11 cellular contexts compared by ENCODE assay signal in genomic region chr10:100506596-100507356, GRCh38. TPM values are rescaled to one million over a fixed set of nuclear protein-coding genes. Genes with fewer than 3 reads are reported as not detected.
DNase-seq lines count a peak whose midpoint lies in the region; ATAC-seq, FAIRE-seq and TF ChIP-seq lines count a peak whose summit lies in the region.
"Had no signal": no experiment of that assay in that cellular context is flagged by ENCODE, and none has a peak within 500 bp of the region (broad histone marks: within the 10 kb centered on the region; RNA-seq: fewer than 3 reads in every experiment).

No MANE protein-coding gene starts in this region.

- H3K9me3 ChIP-seq in DND-41 (ENCODE audit: insufficient read depth, low read length, severe bottlenecking): no peaks in the 10 kb centered on the region
- H3K9me3 ChIP-seq in RWPE2 (ENCODE audit: severe bottlenecking): no peaks in the 10 kb centered on the region
- no peaks in the 10 kb centered on the region for H3K9me3 ChIP-seq in psoas muscle

- DNase-seq in A172 (ENCODE audit: low spot score) (peak; percentile 80), DND-41 (no peak), RWPE2 (ENCODE audit: low spot score) (no peak), bronchial epithelial cell (ENCODE audit: low read depth) (peak; percentile 85), OCI-M1 (lab: John Stamatoyannopoulos, UW) (no peak), NCI-H526 (lab: John Stamatoyannopoulos, UW) (no peak), psoas muscle (no peak), glutamatergic neuron (no peak)
- DNase-seq: NCI-H1436 had no signal

- H3K4me1 ChIP-seq in DND-41 (ENCODE audit: insufficient read depth, low read length): peaks cover 67% of the 10 kb centered on the region
- no peaks in the 10 kb centered on the region for H3K4me1 ChIP-seq in RWPE2 (ENCODE audit: insufficient read depth, poor library complexity, severe bottlenecking)
- H3K4me1 ChIP-seq in psoas muscle: no peaks in the 10 kb centered on the region

- no peak overlapping the region for H2AFZ ChIP-seq in DND-41 (ENCODE audit: low read depth, low read length)

- peak overlapping the region; percentile 92 for H3K27ac ChIP-seq in DND-41 (ENCODE audit: low read length)
- no peak overlapping the region for H3K27ac ChIP-seq in RWPE2 (ENCODE audit: poor library complexity, severe bottlenecking)
- H3K27ac ChIP-seq in psoas muscle: no peak overlapping the region

- peak overlapping the region; percentile 57 for H3K4me2 ChIP-seq in DND-41 (ENCODE audit: insufficient read depth, low read length)

- H3K36me3 ChIP-seq in DND-41 (ENCODE audit: insufficient read depth, low read length) (peaks cover 44% of the 10 kb centered on the region), RWPE2 (ENCODE audit: low read depth) (no peaks in the 10 kb centered on the region), bronchial epithelial cell (ENCODE audit: control insufficient read depth, insufficient read depth, low read length) (peaks cover 1% of the 10 kb centered on the region), psoas muscle (ENCODE audit: insufficient read depth in 1 of 2, low read depth in 1 of 2) (peaks cover 13 to 62% of the 10 kb centered on the region in 2 donors)

- H3K4me3 ChIP-seq in DND-41 (ENCODE audit: low read depth in 1 of 2, low read length in 2 of 2): peak overlapping the region in 1 of 2 experiments; percentile 46; a peak in 2 of 4 replicates
- no peak overlapping the region for H3K4me3 ChIP-seq in RWPE2 (ENCODE audit: severe bottlenecking)
- no peak overlapping the region for H3K4me3 ChIP-seq in bronchial epithelial cell (ENCODE audit: low read depth, low read length)
- no peak overlapping the region for H3K4me3 ChIP-seq in psoas muscle

- no peak overlapping the region for H3K27ac Mint-ChIP-seq in glutamatergic neuron (ENCODE audit: unreplicated experiment)

- H3K4me1 Mint-ChIP-seq in glutamatergic neuron (ENCODE audit: low read depth, unreplicated experiment): peaks cover 5% of the 10 kb centered on the region

- no peaks in the 10 kb centered on the region for H4K20me1 ChIP-seq in DND-41 (ENCODE audit: insufficient read depth, low read length)

- ATAC-seq in DND-41 (ENCODE audit: insufficient read depth, low read depth) (no peak), RWPE2 (ENCODE audit: low read depth) (peak; percentile 87), psoas muscle (no peak)

- no peaks in the 10 kb centered on the region for H3K9me3 Mint-ChIP-seq in glutamatergic neuron (ENCODE audit: unreplicated experiment)

- intact Hi-C loops in psoas muscle (cut with DNase I): no loop called here

- H3K79me2 ChIP-seq in DND-41 (ENCODE audit: insufficient read depth, low read length): peaks cover 13% of the 10 kb centered on the region

- H3K27me3 ChIP-seq in DND-41 (ENCODE audit: insufficient read depth, low read length, poor library complexity) (no peaks in the 10 kb centered on the region), RWPE2 (ENCODE audit: insufficient read depth, poor library complexity, severe bottlenecking) (no peaks in the 10 kb centered on the region), bronchial epithelial cell (ENCODE audit: control insufficient read depth, insufficient read depth, low read length) (no peaks in the 10 kb centered on the region), psoas muscle (ENCODE audit: insufficient read depth in 3 of 3, low read length in 2 of 3) (no peaks in the 10 kb centered on the region)

- 97 to 98% (median 98%) methylated on average over 5 of the region's 5 CpGs for WGBS in psoas muscle, 3 donors

- H3K27me3 Mint-ChIP-seq in glutamatergic neuron (ENCODE audit: unreplicated experiment): peaks cover 2% of the 10 kb centered on the region

- peak overlapping the region; percentile 61 for H3K9ac ChIP-seq in DND-41 (ENCODE audit: low read depth, low read length)

- no peak for TF ChIP-seq CTCF in DND-41 (IDR thresholded peaks at IDR 0.05; ENCODE audit: borderline replicate concordance, extremely low read depth, low read length, poor library complexity, severe bottlenecking)
- no peak for TF ChIP-seq CTCF in RWPE2 (IDR thresholded peaks at IDR 0.05; ENCODE audit: poor library complexity, severe bottlenecking)
- no peak for TF ChIP-seq CTCF in bronchial epithelial cell (IDR thresholded peaks at IDR 0.05; ENCODE audit: insufficient read depth, low read length, severe bottlenecking)
- TF ChIP-seq CTCF in psoas muscle (IDR thresholded peaks at IDR 0.05): no peak
- no peak for TF ChIP-seq CTCF in glutamatergic neuron (IDR thresholded peaks at IDR 0.05; ENCODE audit: partially characterized antibody, unreplicated experiment)

- peaks cover 2% of the 10 kb centered on the region for H3K36me3 Mint-ChIP-seq in glutamatergic neuron (ENCODE audit: unreplicated experiment)

- FAIRE-seq in bronchial epithelial cell (lab: Jason Lieb, UNC): no peak
- FAIRE-seq: GM12891 had no signal

- H3K4me3 Mint-ChIP-seq in glutamatergic neuron (ENCODE audit: unreplicated experiment): no peak overlapping the region

RNA-seq across cellular contexts. Expression of gene SEC31B, which starts 12.9 kb away (rescaled TPM):
- total RNA-seq in A172 (2014; rRNA removed; shearing (Covaris generic)): 1.4 TPM in 2 replicates
- total RNA-seq in bronchial epithelial cell (1.6 and 1.7 TPM in 2 replicates), psoas muscle (1 to 10 TPM; 2.9 to 6.7 (median 5.8) TPM), glutamatergic neuron (ENCODE audit: unreplicated experiment) (22.3 TPM)
- 1 to 10 TPM; 2.0 to 3.7 (median 2.3) TPM for polyA plus RNA-seq in psoas muscle

RNA-seq across cellular contexts. Expression of gene NDUFB8, which starts 22.9 kb away (rescaled TPM):
- total RNA-seq in A172 (2014; rRNA removed; shearing (Covaris generic)): 152 and 197 TPM in 2 replicates
- total RNA-seq in bronchial epithelial cell (134 and 284 TPM in 2 replicates), psoas muscle (100 to 1,000 TPM; 168 to 250 (median 208) TPM), glutamatergic neuron (ENCODE audit: unreplicated experiment) (284 TPM)
- 100 to 1,000 TPM; 221 to 383 (median 348) TPM for polyA plus RNA-seq in psoas muscle

RNA-seq across cellular contexts. Expression of gene HIF1AN, which starts 29.0 kb away (rescaled TPM):
- total RNA-seq in A172 (2014; rRNA removed; shearing (Covaris generic)): 6.2 and 10.1 TPM in 2 replicates
- total RNA-seq in bronchial epithelial cell: 9.0 and 10.8 TPM in 2 replicates
- total RNA-seq in psoas muscle: 100 to 1,000 TPM in 2 of 4 donors, 10 to 100 TPM in 2; 64.0 to 116 (median 90.2) TPM
- 10 to 100 TPM; 15.6 to 57.9 (median 17.2) TPM for polyA plus RNA-seq in psoas muscle
- total RNA-seq in glutamatergic neuron (ENCODE audit: unreplicated experiment): 49.6 TPM

RNA-seq across cellular contexts. Expression of gene WNT8B, which starts 44.0 kb away (rescaled TPM):
- not detected in 2 replicates for total RNA-seq in A172 (2014; rRNA removed; shearing (Covaris generic))
- total RNA-seq in bronchial epithelial cell (not detected in 2 replicates), psoas muscle (not detected), glutamatergic neuron (ENCODE audit: unreplicated experiment) (not detected)
- polyA plus RNA-seq in psoas muscle: not detected
- total RNA-seq: omental fat pad had no signal

Comparison
In these comparisons a context has a peak if more than half of its experiments do, and no peak if none do; other contexts are left out.
1. DNase-seq: peak in A172 (single experiment) and bronchial epithelial cell (single experiment); none in DND-41 (single experiment), RWPE2 (single experiment), OCI-M1 (single experiment), NCI-H526 (0 of 2), psoas muscle (0 of 2) and glutamatergic neuron (single experiment).